ENCODE assay signal across 21 cellular contexts in genomic region chr5:170960567-170960966, GRCh38.
DNase-seq lines count a peak whose midpoint lies in the region; ATAC-seq, FAIRE-seq and TF ChIP-seq lines count a peak whose summit lies in the region.
"Had no signal": no experiment of that assay in that cellular context is flagged by ENCODE, and none has a peak within 500 bp of the region (broad histone marks: within the 10 kb centered on the region; RNA-seq: fewer than 3 reads in every experiment).

No MANE protein-coding gene starts in this region.

- no peaks in the 10 kb centered on the region for H3K27me3 ChIP-seq in GM12878 (replicated peaks in 1 of 2; ENCODE audit: control insufficient read depth in 2 of 2, insufficient read depth in 2 of 2, low read length in 1 of 2)
- H3K27me3 ChIP-seq in fibroblast of lung (ENCODE audit: control insufficient read depth, insufficient read depth, low read length) = no peaks in the 10 kb centered on the region

- H3K4me1 ChIP-seq in GM12878 (ENCODE audit: control insufficient read depth, insufficient read depth, low read length) (no peaks in the 10 kb centered on the region), fibroblast of lung (ENCODE audit: control insufficient read depth, extremely low read depth, insufficient read depth, low read length) (no peaks in the 10 kb centered on the region)

- TF ChIP-seq EP300 in GM12878 (IDR thresholded peaks at IDR 0.05; ENCODE audit: borderline replicate concordance in 1 of 2, control insufficient read depth in 1 of 2, low read depth in 2 of 2, low read length in 2 of 2) = no peak

- POLR2A ChIA-PET in GM12878 (lab: Charles Lee) = no interaction called here

- no TSS peak for BruUV-seq in GM12878 (replicated peaks; lab: Mats Ljungman, UMichigan)

- H3K9ac ChIP-seq in GM12878 (ENCODE audit: control insufficient read depth, insufficient read depth, low read length) (no peak overlapping the region), fibroblast of lung (ENCODE audit: insufficient read depth, low read length) (no peak overlapping the region)

- TF ChIP-seq CTCF in GM12878 (IDR thresholded peaks at IDR 0.05 in 2 of 3, conservative IDR thresholded peaks at IDR 0.05 in 1 of 3; ENCODE audit: control insufficient read depth in 2 of 3, extremely low read depth in 1 of 3, insufficient read depth in 1 of 3, low read depth in 3 of 3, low read length in 3 of 3) (no peak), fibroblast of lung (conservative IDR thresholded peaks at IDR 0.05 in 1 of 2, IDR thresholded peaks at IDR 0.05 in 1 of 2; ENCODE audit: low read depth in 1 of 2, low read length in 2 of 2) (no peak), mesothelial cell of epicardium (IDR thresholded peaks at IDR 0.05; ENCODE audit: unreplicated experiment) (no peak)

- H3K4me2 ChIP-seq in GM12878 (ENCODE audit: control insufficient read depth, insufficient read depth) (no peak overlapping the region), fibroblast of lung (ENCODE audit: extremely low read depth, insufficient read depth, low read length) (no peak overlapping the region)

- no peaks in the 10 kb centered on the region for H3K27me3 Mint-ChIP-seq in mesothelial cell of epicardium (ENCODE audit: low read depth)
- H3K27me3 Mint-ChIP-seq: CD4-positive, CD25-positive, alpha-beta regulatory T cell had no signal

- H3K9me3 ChIP-seq in GM12878 (replicated peaks; ENCODE audit: control insufficient read depth, insufficient read depth, low read length) = no peaks in the 10 kb centered on the region
- H3K9me3 ChIP-seq in fibroblast of lung (ENCODE audit: control insufficient read depth, insufficient read depth, low read depth, low read length) = no peaks in the 10 kb centered on the region

- DNase-seq in SK-N-DZ (ENCODE audit: low spot score) = peak; percentile 50
- DNase-seq in GM12878 (ENCODE audit: low read depth, low spot score) = no peak
- DNase-seq in fibroblast of lung (ENCODE audit: low read depth in 2 of 2) = peak; percentile 3 to 10
- DNase-seq in mesothelial cell of epicardium (ENCODE audit: low spot score in 2 of 2, unreplicated experiment in 2 of 2) = no peak
- no peak for DNase-seq in NCI-H2171 treated with DMSO at 0.1 percent for 48 hours (lab: John Stamatoyannopoulos, UW)
- no peak for DNase-seq in activated naive CD4-positive, alpha-beta T cell (lab: John Stamatoyannopoulos, UW)
- no peak for DNase-seq in iPS-NIHi7 (ENCODE audit: extremely low spot score)
- DNase-seq: CD4-positive, CD25-positive, alpha-beta regulatory T cell; GOT3; HCEC 1CT; KBM-7; MM.1S; NCI-H1048; NCI-H1436 treated with DMSO at 0.1 percent for 48 hours; NCI-H2029 treated with DMSO at 0.1 percent for 48 hours; NCI-H345; NCI-H524; NCI-H774; SIG-M5 had no signal

- no peak overlapping the region for H3K4me3 Mint-ChIP-seq in mesothelial cell of epicardium
- H3K4me3 Mint-ChIP-seq: CD4-positive, CD25-positive, alpha-beta regulatory T cell had no signal

- H3K27ac ChIP-seq in GM12878 (ENCODE audit: control insufficient read depth, insufficient read depth) (no peak overlapping the region), fibroblast of lung (ENCODE audit: insufficient read depth, low read length) (no peak overlapping the region)

- no peak for TF ChIP-seq RAD21 in GM12878 (IDR thresholded peaks at IDR 0.05; ENCODE audit: insufficient read depth, low read depth, low read length)

- WGBS in GM12878 (ENCODE audit: insufficient coverage, insufficient replicate concordance, low lambda C conversion rate, missing lambda C conversion rate) = 0% methylated on average over 3 of the region's 3 CpGs

- in situ Hi-C loops in GM12878 (cut with MboI) = no loop called here

- no peak for ATAC-seq in GM12878
- ATAC-seq: Panc1 had no signal

- H2AFZ ChIP-seq in GM12878 (ENCODE audit: control insufficient read depth, low read depth, low read length) (no peak overlapping the region), fibroblast of lung (ENCODE audit: low read length) (no peak overlapping the region)

- H3K4me3 ChIP-seq in GM12878 = no peak overlapping the region
- no peak overlapping the region for H3K4me3 ChIP-seq in fibroblast of lung (replicated peaks in 1 of 4; ENCODE audit: control extremely low read depth in 1 of 4, insufficient read depth in 1 of 4, low read depth in 3 of 4, low read length in 4 of 4)

- CTCF ChIA-PET in GM12878 (lab: Yijun Ruan, JAX) = no interaction called here

- peak overlapping the region; percentile 3 for H3K27ac Mint-ChIP-seq in mesothelial cell of epicardium
- H3K27ac Mint-ChIP-seq: CD4-positive, CD25-positive, alpha-beta regulatory T cell had no signal

- FAIRE-seq in GM12878 (lab: Jason Lieb, UNC) = no peak
- FAIRE-seq: GM18507 had no signal

- H3K79me2 ChIP-seq in GM12878 (ENCODE audit: control insufficient read depth, insufficient read depth, low read length) (no peaks in the 10 kb centered on the region), fibroblast of lung (ENCODE audit: control insufficient read depth, insufficient read depth, low read length) (no peaks in the 10 kb centered on the region)

- RAD21 ChIA-PET in GM12878 (lab: Charles Lee; ENCODE audit: unreplicated experiment) = no interaction called here

- no peak for TF ChIP-seq POLR2A in GM12878 (IDR thresholded peaks at IDR 0.05; ENCODE audit: low read depth, low read length)

- H3K36me3 ChIP-seq in GM12878 (ENCODE audit: control insufficient read depth in 2 of 2, insufficient read depth in 2 of 2, low read length in 1 of 2) = no peaks in the 10 kb centered on the region
- H3K36me3 ChIP-seq in fibroblast of lung (ENCODE audit: control insufficient read depth, insufficient read depth, low read length) = no peaks in the 10 kb centered on the region

- no peaks in the 10 kb centered on the region for H3K9me3 Mint-ChIP-seq in mesothelial cell of epicardium
- H3K9me3 Mint-ChIP-seq: CD4-positive, CD25-positive, alpha-beta regulatory T cell had no signal

- intact Hi-C loops in GM12878 (cut with micrococcal nuclease; ENCODE audit: unreplicated experiment) = no loop called here

- peaks cover 5% of the 10 kb centered on the region for H3K4me1 Mint-ChIP-seq in mesothelial cell of epicardium
- H3K4me1 Mint-ChIP-seq: CD4-positive, CD25-positive, alpha-beta regulatory T cell had no signal

- H4K20me1 ChIP-seq in GM12878 (ENCODE audit: control insufficient read depth, insufficient read depth) (no peaks in the 10 kb centered on the region), fibroblast of lung (ENCODE audit: control insufficient read depth, extremely low read depth, insufficient read depth, low read length) (no peaks in the 10 kb centered on the region)

- SMC1A ChIA-PET in GM12878 (lab: Charles Lee; ENCODE audit: uncharacterized antibody, unreplicated experiment) = no interaction called here

- peaks cover 13% of the 10 kb centered on the region for H3K36me3 Mint-ChIP-seq in mesothelial cell of epicardium
- H3K36me3 Mint-ChIP-seq: CD4-positive, CD25-positive, alpha-beta regulatory T cell had no signal

TF ChIP-seq in GM12878, 131 proteins besides CTCF, POLR2A, EP300 and RAD21:
- no peak for TF ChIP-seq SIX5 (IDR thresholded peaks at IDR 0.05; ENCODE audit: low read depth, low read length, severe bottlenecking)
- no peak for TF ChIP-seq CEBPZ (IDR thresholded peaks at IDR 0.05; ENCODE audit: low read depth, low read length)
- no peak for TF ChIP-seq MTA3 (IDR thresholded peaks at IDR 0.05; ENCODE audit: borderline replicate concordance, low read length)
- TF ChIP-seq KAT2A (conservative IDR thresholded peaks at IDR 0.05; ENCODE audit: control insufficient read depth, low read depth, low read length) = no peak
- no peak for TF ChIP-seq USF2 (IDR thresholded peaks at IDR 0.05; ENCODE audit: borderline replicate concordance, low read depth, low read length)
- no peak for TF ChIP-seq TCF7 (IDR thresholded peaks at IDR 0.05; ENCODE audit: borderline replicate concordance)
- peak; percentile 82 for TF ChIP-seq ATF7 (IDR thresholded peaks at IDR 0.05; ENCODE audit: low read depth)

Comparison
In these comparisons a context has a peak if more than half of its experiments do, and no peak if none do; other contexts are left out.
1. DNase-seq: peak in SK-N-DZ (single experiment) and fibroblast of lung (2 of 2); none in GM12878 (single experiment), mesothelial cell of epicardium (0 of 2), NCI-H2171 treated with DMSO at 0.1 percent for 48 hours (single experiment), activated naive CD4-positive, alpha-beta T cell (0 of 4) and iPS-NIHi7 (single experiment).